ENCODE assay signal across 7 cellular contexts in the genomic region with DNA sequence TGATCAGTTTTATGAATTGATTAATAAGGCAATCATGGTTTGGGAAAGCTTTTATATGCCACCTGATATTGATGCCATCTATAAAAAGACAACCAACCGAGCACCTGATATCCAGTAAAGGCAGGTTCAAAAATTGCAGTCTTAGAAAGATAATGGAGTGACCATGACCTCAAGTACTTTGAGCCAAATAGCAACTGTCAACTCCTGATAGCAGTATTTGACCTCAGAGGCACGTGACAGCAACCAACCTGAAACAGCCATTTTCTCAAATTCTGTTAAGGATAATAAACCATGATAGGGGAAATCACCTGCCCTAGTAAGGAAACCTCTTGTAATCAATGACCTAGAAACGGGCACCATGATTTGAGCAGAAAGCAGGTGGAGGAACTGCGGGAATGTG.
"Had no signal": no experiment of that assay in that cellular context is flagged by ENCODE, and none has a peak within 500 bp of the region (broad histone marks: within the 10 kb centered on the region; RNA-seq: fewer than 3 reads in every experiment).

No MANE protein-coding gene starts in this region.

- DNase-seq: GDM1, GF-D8 had no signal

- H3K4me3 ChIP-seq: GM12878 had no signal

- ATAC-seq: GM12878 had no signal

- FAIRE-seq: GM12878, GM12891, GM12892, GM18507, GM19239 had no signal
